Comparison of ENCODE assay signal across 18 cellular contexts in genomic region chr10:31866118-31866670, GRCh38.
DNase-seq lines count a peak whose midpoint lies in the region; ATAC-seq and TF ChIP-seq lines count a peak whose summit lies in the region.
"Had no signal": no experiment of that assay in that cellular context is flagged by ENCODE, and none has a peak within 500 bp of the region (broad histone marks: within the 10 kb centered on the region; RNA-seq: fewer than 3 reads in every experiment).

No MANE protein-coding gene starts in this region.

- H3K4me3 ChIP-seq in CD4-positive, CD25-positive, alpha-beta regulatory T cell (ENCODE audit: low read depth, low read length): no peak overlapping the region
- H3K4me3 ChIP-seq in mammary epithelial cell (replicated peaks in 1 of 3; ENCODE audit: insufficient read depth in 1 of 3, low read depth in 2 of 3, low read length in 3 of 3) (no peak overlapping the region), mucosa of descending colon (no peak overlapping the region), tibial nerve (no peak overlapping the region)
- H3K4me3 ChIP-seq: gastroesophageal sphincter had no signal

- CTCF ChIA-PET in mammary epithelial cell (lab: Charles Lee; ENCODE audit: low non-redundant PET): no interaction called here
- CTCF ChIA-PET in activated naive CD4-positive, alpha-beta T cell treated with anti-CD3 and anti-CD28 coated beads, Interleukin-2, amount 10 ng/mL, durations not matched to agents 7 days and 5 days (lab: Charles Lee): no interaction called here

- H3K9me3 ChIP-seq in CD4-positive, CD25-positive, alpha-beta regulatory T cell (ENCODE audit: control insufficient read depth in 2 of 2, low read length in 2 of 2): no peaks in the 10 kb centered on the region
- no peaks in the 10 kb centered on the region for H3K9me3 ChIP-seq in mammary epithelial cell (replicated peaks; ENCODE audit: insufficient read depth, low read length)
- no peaks in the 10 kb centered on the region for H3K9me3 ChIP-seq in mucosa of descending colon
- H3K9me3 ChIP-seq in tibial nerve: no peaks in the 10 kb centered on the region
- H3K9me3 ChIP-seq: gastroesophageal sphincter had no signal

- no peak for TF ChIP-seq CTCF in HFFc6 (IDR thresholded peaks at IDR 0.05)
- TF ChIP-seq CTCF in mammary epithelial cell (conservative IDR thresholded peaks at IDR 0.05 in 1 of 2, IDR thresholded peaks at IDR 0.05 in 1 of 2; ENCODE audit: extremely low read depth in 1 of 2, insufficient read depth in 1 of 2, low read depth in 1 of 2, low read length in 2 of 2): no peak
- no peak for TF ChIP-seq CTCF in mucosa of descending colon (IDR thresholded peaks at IDR 0.05)
- TF ChIP-seq CTCF in tibial nerve (IDR thresholded peaks at IDR 0.05): no peak

- no peak overlapping the region for H3K4me2 ChIP-seq in mammary epithelial cell (ENCODE audit: insufficient read depth, low read depth, low read length)

- no peak for ATAC-seq in CD4-positive, CD25-positive, alpha-beta regulatory T cell (ENCODE audit: low read depth in 2 of 2)
- peak; percentile 78 for ATAC-seq in mucosa of descending colon
- ATAC-seq: activated CD8-positive, alpha-beta T cell treated with anti-CD3 and anti-CD28 coated beads, Interleukin-2, amount 10 ng/mL, durations not matched to agents 7 days and 5 days; effector memory CD8-positive, alpha-beta T cell; gastroesophageal sphincter had no signal

- DNase-seq in CD4-positive, CD25-positive, alpha-beta regulatory T cell: no peak
- no peak for DNase-seq in HFFc6
- DNase-seq in mammary epithelial cell: peak; percentile 46
- peak in 1 of 3 donors; percentile 39 for DNase-seq in mucosa of descending colon
- no peak for DNase-seq in substantia nigra (lab: John Stamatoyannopoulos, UW)
- no peak for DNase-seq in NCI-H1694 treated with DMSO at 0.1 percent for 48 hours (lab: John Stamatoyannopoulos, UW)
- no peak for DNase-seq in activated naive CD4-positive, alpha-beta T cell treated with anti-CD3 and anti-CD28 coated beads, Interleukin-2, amount 10 ng/mL, durations not matched to agents 7 days and 5 days
- no peak for DNase-seq in tibial nerve (ENCODE audit: low spot score in 2 of 2)
- DNase-seq: activated CD8-positive, alpha-beta T cell treated with anti-CD3 and anti-CD28 coated beads, Interleukin-2, amount 10 ng/mL, durations not matched to agents 7 days and 5 days; activated gamma-delta T cell treated with Interleukin-2 at 50 U/mL for 16 hours; brain microvascular endothelial cell; DMS79 treated with DMSO at 0.1 percent for 48 hours; effector memory CD8-positive, alpha-beta T cell; KBM-7; NCI-H2029; NCI-H82; posterior cingulate gyrus had no signal

- 100% methylated on average over 4 of the region's 4 CpGs for WGBS in mammary epithelial cell (ENCODE audit: low coverage, missing lambda C conversion rate)
- 80 to 83% methylated on average over 4 of the region's 4 CpGs for WGBS in tibial nerve, 2 donors

- no peak for TF ChIP-seq POLR2A in tibial nerve (IDR thresholded peaks at IDR 0.05)

- no peaks in the 10 kb centered on the region for H4K20me1 ChIP-seq in mammary epithelial cell (ENCODE audit: insufficient read depth, low read length)

- H3K27me3 ChIP-seq in CD4-positive, CD25-positive, alpha-beta regulatory T cell (ENCODE audit: control insufficient read depth, insufficient read depth, low read length): no peaks in the 10 kb centered on the region
- H3K27me3 ChIP-seq in mammary epithelial cell (ENCODE audit: insufficient read depth, low read length): no peaks in the 10 kb centered on the region
- no peaks in the 10 kb centered on the region for H3K27me3 ChIP-seq in tibial nerve
- H3K27me3 ChIP-seq: brain microvascular endothelial cell, gastroesophageal sphincter had no signal

- no peaks in the 10 kb centered on the region for H3K27me3 Mint-ChIP-seq in CD4-positive, CD25-positive, alpha-beta regulatory T cell
- H3K27me3 Mint-ChIP-seq in HFFc6 (ENCODE audit: insufficient read depth): no peaks in the 10 kb centered on the region
- no peaks in the 10 kb centered on the region for H3K27me3 Mint-ChIP-seq in activated naive CD4-positive, alpha-beta T cell treated with anti-CD3 and anti-CD28 coated beads, Interleukin-2, amount 10 ng/mL, durations not matched to agents 7 days and 5 days
- H3K27me3 Mint-ChIP-seq: effector memory CD8-positive, alpha-beta T cell had no signal

- H3K27ac ChIP-seq in CD4-positive, CD25-positive, alpha-beta regulatory T cell (ENCODE audit: insufficient read depth, low read length, poor library complexity, severe bottlenecking): no peak overlapping the region
- H3K27ac ChIP-seq in mammary epithelial cell (ENCODE audit: insufficient read depth, low read depth, low read length) (no peak overlapping the region), substantia nigra (ENCODE audit: low read depth, low read length, poor library complexity, severe bottlenecking) (no peak overlapping the region), tibial nerve (no peak overlapping the region)
- H3K27ac ChIP-seq: brain microvascular endothelial cell, gastroesophageal sphincter had no signal

- H3K36me3 ChIP-seq in CD4-positive, CD25-positive, alpha-beta regulatory T cell (ENCODE audit: control insufficient read depth, insufficient read depth, low read length): no peaks in the 10 kb centered on the region
- H3K36me3 ChIP-seq in mammary epithelial cell (ENCODE audit: insufficient read depth, low read length) (no peaks in the 10 kb centered on the region), mucosa of descending colon (ENCODE audit: low read depth) (no peaks in the 10 kb centered on the region), tibial nerve (no peaks in the 10 kb centered on the region)
- H3K36me3 ChIP-seq: brain microvascular endothelial cell had no signal

- peaks cover 16 to 35% (median 31%) of the 10 kb centered on the region in 4 donors for H3K4me1 Mint-ChIP-seq in CD4-positive, CD25-positive, alpha-beta regulatory T cell
- H3K4me1 Mint-ChIP-seq in HFFc6 (ENCODE audit: low read depth): peaks cover 61% of the 10 kb centered on the region
- H3K4me1 Mint-ChIP-seq in activated naive CD4-positive, alpha-beta T cell treated with anti-CD3 and anti-CD28 coated beads, Interleukin-2, amount 10 ng/mL, durations not matched to agents 7 days and 5 days: peaks cover 2% of the 10 kb centered on the region

- no peak overlapping the region for H3K9ac ChIP-seq in mammary epithelial cell (ENCODE audit: insufficient read depth, low read length)

- no peaks in the 10 kb centered on the region for H3K9me3 Mint-ChIP-seq in CD4-positive, CD25-positive, alpha-beta regulatory T cell
- no peaks in the 10 kb centered on the region for H3K9me3 Mint-ChIP-seq in HFFc6
- no peaks in the 10 kb centered on the region for H3K9me3 Mint-ChIP-seq in activated naive CD4-positive, alpha-beta T cell treated with anti-CD3 and anti-CD28 coated beads, Interleukin-2, amount 10 ng/mL, durations not matched to agents 7 days and 5 days
- H3K9me3 Mint-ChIP-seq: effector memory CD8-positive, alpha-beta T cell had no signal

- peak overlapping the region; percentile 34 to 87 (median 61) for H3K27ac Mint-ChIP-seq in CD4-positive, CD25-positive, alpha-beta regulatory T cell
- H3K27ac Mint-ChIP-seq in HFFc6: 0 out of 2 replicates have a peak overlapping the region, but pooled peaks have one; percentile 0
- no peak overlapping the region for H3K27ac Mint-ChIP-seq in activated naive CD4-positive, alpha-beta T cell treated with anti-CD3 and anti-CD28 coated beads, Interleukin-2, amount 10 ng/mL, durations not matched to agents 7 days and 5 days
- H3K27ac Mint-ChIP-seq: activated CD8-positive, alpha-beta T cell treated with anti-CD3 and anti-CD28 coated beads, Interleukin-2, amount 10 ng/mL, durations not matched to agents 7 days and 5 days had no signal

- intact Hi-C loops in mammary epithelial cell (cut with micrococcal nuclease): loop anchor here (10.0 kb wide), 1 partner anchor 479 kb away; the partner anchor contains the start of gene EPC1
- intact Hi-C loops in mucosa of descending colon (cut with DNase I, micrococcal nuclease): no loop called here

- no peak overlapping the region for H3K4me3 Mint-ChIP-seq in CD4-positive, CD25-positive, alpha-beta regulatory T cell
- H3K4me3 Mint-ChIP-seq in HFFc6: no peak overlapping the region
- H3K4me3 Mint-ChIP-seq in activated naive CD4-positive, alpha-beta T cell treated with anti-CD3 and anti-CD28 coated beads, Interleukin-2, amount 10 ng/mL, durations not matched to agents 7 days and 5 days: no peak overlapping the region
- H3K4me3 Mint-ChIP-seq: activated CD8-positive, alpha-beta T cell treated with anti-CD3 and anti-CD28 coated beads, Interleukin-2, amount 10 ng/mL, durations not matched to agents 7 days and 5 days; effector memory CD8-positive, alpha-beta T cell had no signal

- dilution Hi-C loops in mammary epithelial cell (cut with HindIII; ENCODE audit: low sequenced_read_pairs): no loop called here

- BruUV-seq in mammary epithelial cell (replicated peaks; lab: Mats Ljungman, UMichigan): no TSS peak

- peaks cover 10% of the 10 kb centered on the region for H3K36me3 Mint-ChIP-seq in CD4-positive, CD25-positive, alpha-beta regulatory T cell
- H3K36me3 Mint-ChIP-seq in HFFc6 (ENCODE audit: low read depth): no peaks in the 10 kb centered on the region; the same call in 1 of the 2 replicates
- H3K36me3 Mint-ChIP-seq in activated naive CD4-positive, alpha-beta T cell treated with anti-CD3 and anti-CD28 coated beads, Interleukin-2, amount 10 ng/mL, durations not matched to agents 7 days and 5 days: no peaks in the 10 kb centered on the region

- TF ChIP-seq EP300 in tibial nerve (IDR thresholded peaks at IDR 0.05): no peak

- peaks cover 73% of the 10 kb centered on the region for H3K79me2 ChIP-seq in mammary epithelial cell (ENCODE audit: insufficient read depth, low read length)

- in situ Hi-C loops in mammary epithelial cell (cut with MboI; ENCODE audit: low sequenced_read_pairs in 2 of 2): loop anchor here (10.0 to 25.0 kb wide), 2 partner anchors 79 to 346 kb away; no protein-coding TSS in a partner anchor

- H2AFZ ChIP-seq in mammary epithelial cell (ENCODE audit: low read depth, low read length): no peak overlapping the region

- H3K4me1 ChIP-seq in CD4-positive, CD25-positive, alpha-beta regulatory T cell (ENCODE audit: control insufficient read depth, insufficient read depth, low read length, poor library complexity, severe bottlenecking): no peaks in the 10 kb centered on the region
- H3K4me1 ChIP-seq in mammary epithelial cell (ENCODE audit: insufficient read depth, low read length) (peaks cover 6% of the 10 kb centered on the region), mucosa of descending colon (ENCODE audit: low read depth) (peaks cover 23% of the 10 kb centered on the region), tibial nerve (peaks cover 0 to 49% (median 4%) of the 10 kb centered on the region in 4 donors)
